ENCODE assay signal across 31 cellular contexts in genomic region chr10:21047096-21047495, GRCh38.
"Had no signal": no experiment of that assay in that cellular context is flagged by ENCODE, and none has a peak within 500 bp of the region (broad histone marks: within the 10 kb centered on the region; RNA-seq: fewer than 3 reads in every experiment).

No MANE protein-coding gene starts in this region.

- H3K27me3 Mint-ChIP-seq: activated CD4-positive, alpha-beta memory T cell treated with anti-CD3 and anti-CD28 coated beads, Interleukin-2, amount 10 ng/mL, durations not matched to agents 7 days and 5 days; activated CD8-positive, alpha-beta memory T cell treated with anti-CD3 and anti-CD28 coated beads, Interleukin-2, amount 10 ng/mL, durations not matched to agents 7 days and 5 days; activated naive CD4-positive, alpha-beta T cell treated with anti-CD3 and anti-CD28 coated beads, Interleukin-2, amount 10 ng/mL, durations not matched to agents 7 days and 5 days; activated naive CD8-positive, alpha-beta T cell had no signal

- H3K36me3 ChIP-seq: brain microvascular endothelial cell, MG63 had no signal

- FAIRE-seq: K562, RCC 7860, TTC549 had no signal

- H3K4me3 Mint-ChIP-seq: activated CD4-positive, alpha-beta memory T cell treated with anti-CD3 and anti-CD28 coated beads, Interleukin-2, amount 10 ng/mL, durations not matched to agents 7 days and 5 days; activated CD4-positive, alpha-beta T cell treated with anti-CD3 and anti-CD28 coated beads for 36 hours; activated CD4-positive, alpha-beta T cell treated with anti-CD3 and anti-CD28 coated beads, Interleukin-2, amount 10 ng/mL, durations not matched to agents 7 days and 5 days; activated CD8-positive, alpha-beta memory T cell treated with anti-CD3 and anti-CD28 coated beads, Interleukin-2, amount 10 ng/mL, durations not matched to agents 7 days and 5 days; activated naive CD4-positive, alpha-beta T cell treated with anti-CD3 and anti-CD28 coated beads, Interleukin-2, amount 10 ng/mL, durations not matched to agents 7 days and 5 days; activated naive CD8-positive, alpha-beta T cell had no signal

- H3K4me3 ChIP-seq: K562, MG63, PC-9, SK-N-MC had no signal

- H2AFZ ChIP-seq: PC-9 had no signal

- H3K4me2 ChIP-seq: PC-9 had no signal

- H3K27ac Mint-ChIP-seq: activated CD4-positive, alpha-beta memory T cell treated with anti-CD3 and anti-CD28 coated beads, Interleukin-2, amount 10 ng/mL, durations not matched to agents 7 days and 5 days; activated CD4-positive, alpha-beta T cell treated with anti-CD3 and anti-CD28 coated beads for 36 hours; activated CD4-positive, alpha-beta T cell treated with anti-CD3 and anti-CD28 coated beads, Interleukin-2, amount 10 ng/mL, durations not matched to agents 7 days and 5 days; activated CD8-positive, alpha-beta memory T cell treated with anti-CD3 and anti-CD28 coated beads, Interleukin-2, amount 10 ng/mL, durations not matched to agents 7 days and 5 days; activated naive CD4-positive, alpha-beta T cell treated with anti-CD3 and anti-CD28 coated beads, Interleukin-2, amount 10 ng/mL, durations not matched to agents 7 days and 5 days; activated naive CD8-positive, alpha-beta T cell had no signal

- H3K9me3 ChIP-seq: MG63 had no signal

- H3K36me3 Mint-ChIP-seq: activated CD8-positive, alpha-beta memory T cell treated with anti-CD3 and anti-CD28 coated beads, Interleukin-2, amount 10 ng/mL, durations not matched to agents 7 days and 5 days; activated naive CD4-positive, alpha-beta T cell treated with anti-CD3 and anti-CD28 coated beads, Interleukin-2, amount 10 ng/mL, durations not matched to agents 7 days and 5 days; activated naive CD8-positive, alpha-beta T cell had no signal

- H3K4me1 Mint-ChIP-seq: activated CD4-positive, alpha-beta memory T cell treated with anti-CD3 and anti-CD28 coated beads, Interleukin-2, amount 10 ng/mL, durations not matched to agents 7 days and 5 days; activated CD4-positive, alpha-beta T cell treated with anti-CD3 and anti-CD28 coated beads for 36 hours; activated CD4-positive, alpha-beta T cell treated with anti-CD3 and anti-CD28 coated beads, Interleukin-2, amount 10 ng/mL, durations not matched to agents 7 days and 5 days; activated CD8-positive, alpha-beta memory T cell treated with anti-CD3 and anti-CD28 coated beads, Interleukin-2, amount 10 ng/mL, durations not matched to agents 7 days and 5 days; activated naive CD4-positive, alpha-beta T cell treated with anti-CD3 and anti-CD28 coated beads, Interleukin-2, amount 10 ng/mL, durations not matched to agents 7 days and 5 days had no signal

- DNase-seq: activated CD4-positive, alpha-beta memory T cell treated with anti-CD3 and anti-CD28 coated beads, Interleukin-2, amount 10 ng/mL, durations not matched to agents 7 days and 5 days; activated CD4-positive, alpha-beta T cell treated with anti-CD3 and anti-CD28 coated beads for 36 hours; activated CD4-positive, alpha-beta T cell treated with anti-CD3 and anti-CD28 coated beads, Interleukin-2, amount 10 ng/mL, durations not matched to agents 7 days and 5 days; activated CD8-positive, alpha-beta memory T cell treated with anti-CD3 and anti-CD28 coated beads for 24 hours; activated CD8-positive, alpha-beta memory T cell treated with anti-CD3 and anti-CD28 coated beads, Interleukin-2, amount 10 ng/mL, durations not matched to agents 7 days and 5 days; activated CD8-positive, alpha-beta memory T cell treated with anti-CD3 and anti-CD28 coated beads, Interleukin-2, amount 50 U/mL, for 48 hours; activated effector memory CD4-positive, alpha-beta T cell treated with Interleukin-2 at 50 U/mL for 16 hours; activated naive CD4-positive, alpha-beta T cell treated with anti-CD3 and anti-CD28 coated beads, Interleukin-2, amount 10 ng/mL, durations not matched to agents 7 days and 5 days; activated T-cell treated with anti-CD3 and anti-CD28 coated beads, Interleukin-2, amount 50 U/mL, for 48 hours; amniotic stem cell; aorta; brain microvascular endothelial cell; MG63; NCI-H1048; NCI-H1105 treated with DMSO at 0.1 percent for 48 hours; NCI-H1436; NCI-H1694; NCI-H1930; NCI-H2081 treated with DMSO at 0.1 percent for 48 hours; NCI-H226; NCI-H524 treated with DMSO at 0.1 percent for 48 hours; PC-9; SIG-M5; T1000 had no signal

- H3K27ac ChIP-seq: brain microvascular endothelial cell, PC-9, RWPE1, SK-N-MC had no signal

- H3K9me3 Mint-ChIP-seq: activated CD4-positive, alpha-beta memory T cell treated with anti-CD3 and anti-CD28 coated beads, Interleukin-2, amount 10 ng/mL, durations not matched to agents 7 days and 5 days; activated CD4-positive, alpha-beta T cell treated with anti-CD3 and anti-CD28 coated beads, Interleukin-2, amount 10 ng/mL, durations not matched to agents 7 days and 5 days had no signal

- ATAC-seq: activated CD4-positive, alpha-beta T cell treated with anti-CD3 and anti-CD28 coated beads for 36 hours; activated CD8-positive, alpha-beta memory T cell treated with anti-CD3 and anti-CD28 coated beads, Interleukin-2, amount 10 ng/mL, durations not matched to agents 7 days and 5 days; K562; Right ventricle myocardium inferior had no signal

- H3K27me3 ChIP-seq: brain microvascular endothelial cell, MG63 had no signal
